Comparison of ENCODE assay signal across 1 cellular context in genomic region chr14:34160619-34161018, GRCh38.
TF ChIP-seq lines count a peak whose summit lies in the region.

No MANE protein-coding gene starts in this region.

TF ChIP-seq in WTC11, 78 proteins besides CTCF, POLR2A, EP300 and RAD21 (continued from another document):
- TF ChIP-seq MAX (CRISPR knock-in tag; IDR thresholded peaks at IDR 0.05) (no peak), ZNF138 (CRISPR knock-in tag; conservative IDR thresholded peaks at IDR 0.05) (no peak), ATF1 (CRISPR knock-in tag; IDR thresholded peaks at IDR 0.05) (no peak), ATF2 (CRISPR knock-in tag; IDR thresholded peaks at IDR 0.05; ENCODE audit: borderline replicate concordance, low read depth) (no peak), ZBTB21 (CRISPR knock-in tag; IDR thresholded peaks at IDR 0.05; ENCODE audit: borderline replicate concordance) (no peak), ETV6 (CRISPR knock-in tag; IDR thresholded peaks at IDR 0.05) (no peak), KAT7 (CRISPR knock-in tag; IDR thresholded peaks at IDR 0.05; ENCODE audit: borderline replicate concordance) (no peak), CDX4 (CRISPR knock-in tag; IDR thresholded peaks at IDR 0.05; ENCODE audit: borderline replicate concordance) (no peak), USF2 (CRISPR knock-in tag; IDR thresholded peaks at IDR 0.05) (no peak), EMX1 (CRISPR knock-in tag; IDR thresholded peaks at IDR 0.05) (no peak)
- TF ChIP-seq, protein P1, sequence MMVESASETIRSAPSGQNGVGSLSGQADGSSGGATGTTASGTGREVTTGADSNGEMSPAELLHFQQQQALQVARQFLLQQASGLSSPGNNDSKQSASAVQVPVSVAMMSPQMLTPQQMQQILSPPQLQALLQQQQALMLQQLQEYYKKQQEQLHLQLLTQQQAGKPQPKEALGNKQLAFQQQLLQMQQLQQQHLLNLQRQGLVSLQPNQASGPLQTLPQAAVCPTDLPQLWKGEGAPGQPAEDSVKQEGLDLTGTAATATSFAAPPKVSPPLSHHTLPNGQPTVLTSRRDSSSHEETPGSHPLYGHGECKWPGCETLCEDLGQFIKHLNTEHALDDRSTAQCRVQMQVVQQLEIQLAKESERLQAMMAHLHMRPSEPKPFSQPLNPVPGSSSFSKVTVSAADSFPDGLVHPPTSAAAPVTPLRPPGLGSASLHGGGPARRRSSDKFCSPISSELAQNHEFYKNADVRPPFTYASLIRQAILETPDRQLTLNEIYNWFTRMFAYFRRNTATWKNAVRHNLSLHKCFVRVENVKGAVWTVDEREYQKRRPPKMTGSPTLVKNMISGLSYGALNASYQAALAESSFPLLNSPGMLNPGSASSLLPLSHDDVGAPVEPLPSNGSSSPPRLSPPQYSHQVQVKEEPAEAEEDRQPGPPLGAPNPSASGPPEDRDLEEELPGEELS (CRISPR knock-in tag; IDR thresholded peaks at IDR 0.05) = no peak
- TF ChIP-seq, protein P2, sequence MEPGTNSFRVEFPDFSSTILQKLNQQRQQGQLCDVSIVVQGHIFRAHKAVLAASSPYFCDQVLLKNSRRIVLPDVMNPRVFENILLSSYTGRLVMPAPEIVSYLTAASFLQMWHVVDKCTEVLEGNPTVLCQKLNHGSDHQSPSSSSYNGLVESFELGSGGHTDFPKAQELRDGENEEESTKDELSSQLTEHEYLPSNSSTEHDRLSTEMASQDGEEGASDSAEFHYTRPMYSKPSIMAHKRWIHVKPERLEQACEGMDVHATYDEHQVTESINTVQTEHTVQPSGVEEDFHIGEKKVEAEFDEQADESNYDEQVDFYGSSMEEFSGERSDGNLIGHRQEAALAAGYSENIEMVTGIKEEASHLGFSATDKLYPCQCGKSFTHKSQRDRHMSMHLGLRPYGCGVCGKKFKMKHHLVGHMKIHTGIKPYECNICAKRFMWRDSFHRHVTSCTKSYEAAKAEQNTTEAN (CRISPR knock-in tag; IDR thresholded peaks at IDR 0.05) = no peak
